ENCODE assay signal across 9 cellular contexts in genomic region chr11:65577756-65578109, GRCh38. TPM values are rescaled to one million over a fixed set of nuclear protein-coding genes. Genes with fewer than 3 reads are reported as not detected.
DNase-seq lines count a peak whose midpoint lies in the region; ATAC-seq and TF ChIP-seq lines count a peak whose summit lies in the region.
"Had no signal": no experiment of that assay in that cellular context is flagged by ENCODE, and none has a peak within 500 bp of the region (broad histone marks: within the 10 kb centered on the region; RNA-seq: fewer than 3 reads in every experiment).

No MANE protein-coding gene starts in this region.

- intact Hi-C loops in activated CD4-positive, alpha-beta T cell treated with anti-CD3 and anti-CD28 coated beads, Interleukin-2, amount 10 ng/mL, durations not matched to agents 24 days and 14 days (cut with micrococcal nuclease) = no loop called here
- intact Hi-C loops in ascending aorta (cut with DNase I) = loop anchor here (2.0 kb wide), 1 partner anchor 29 kb away; no protein-coding TSS in a partner anchor

- peak overlapping the region; percentile 92 for H3K4me3 Mint-ChIP-seq in activated CD4-positive, alpha-beta T cell treated with anti-CD3 and anti-CD28 coated beads, Interleukin-2, amount 10 ng/mL, durations not matched to agents 24 days and 14 days

- H3K4me3 ChIP-seq in ascending aorta (peak overlapping the region; percentile 95 to 98), lung (no peak overlapping the region), thymus (ENCODE audit: low read length) (no peak overlapping the region)

- H3K27ac ChIP-seq in ascending aorta (peak overlapping the region; percentile 96 to 99), lung (ENCODE audit: low read depth in 1 of 2, low read length in 1 of 2) (peak overlapping the region; percentile 77 to 90), thymus (ENCODE audit: low read depth) (peak overlapping the region; percentile 43)

- TF ChIP-seq CTCF in ascending aorta (IDR thresholded peaks at IDR 0.05) (no peak), lung (IDR thresholded peaks at IDR 0.05; ENCODE audit: control extremely low read depth, extremely low read depth) (no peak)

- H3K4me1 Mint-ChIP-seq in activated CD4-positive, alpha-beta T cell treated with anti-CD3 and anti-CD28 coated beads, Interleukin-2, amount 10 ng/mL, durations not matched to agents 24 days and 14 days = peaks cover 42% of the 10 kb centered on the region

- H3K27ac Mint-ChIP-seq in activated CD4-positive, alpha-beta T cell treated with anti-CD3 and anti-CD28 coated beads, Interleukin-2, amount 10 ng/mL, durations not matched to agents 24 days and 14 days = peak overlapping the region; percentile 61

- peaks cover 16 to 29% of the 10 kb centered on the region in 2 donors for H3K4me1 ChIP-seq in ascending aorta
- peaks cover 0 to 17% of the 10 kb centered on the region in 2 donors for H3K4me1 ChIP-seq in lung (ENCODE audit: control insufficient read depth in 2 of 2, insufficient read depth in 2 of 2, low read length in 2 of 2)
- peaks cover 23% of the 10 kb centered on the region for H3K4me1 ChIP-seq in thymus (ENCODE audit: control insufficient read depth, insufficient read depth, low read length)

- no peaks in the 10 kb centered on the region for H3K27me3 Mint-ChIP-seq in activated CD4-positive, alpha-beta T cell treated with anti-CD3 and anti-CD28 coated beads, Interleukin-2, amount 10 ng/mL, durations not matched to agents 24 days and 14 days

- no peaks in the 10 kb centered on the region for H3K27me3 ChIP-seq in ascending aorta
- H3K27me3 ChIP-seq in lung (ENCODE audit: control insufficient read depth, insufficient read depth) = no peaks in the 10 kb centered on the region
- no peaks in the 10 kb centered on the region for H3K27me3 ChIP-seq in thymus (ENCODE audit: control insufficient read depth, insufficient read depth)

- peaks cover 57% of the 10 kb centered on the region for H3K36me3 Mint-ChIP-seq in activated CD4-positive, alpha-beta T cell treated with anti-CD3 and anti-CD28 coated beads, Interleukin-2, amount 10 ng/mL, durations not matched to agents 24 days and 14 days (ENCODE audit: low read depth)

- H3K9me3 ChIP-seq in ascending aorta (no peaks in the 10 kb centered on the region), lung (ENCODE audit: control insufficient read depth in 2 of 2, insufficient read depth in 1 of 2, low read length in 1 of 2) (peaks cover 0 to 3% of the 10 kb centered on the region in 2 donors), thymus (ENCODE audit: control insufficient read depth) (no peaks in the 10 kb centered on the region)

- ATAC-seq in lung (ENCODE audit: insufficient read depth, low FRiP score) = no peak

- H3K36me3 ChIP-seq in ascending aorta = peaks cover 44 to 45% of the 10 kb centered on the region in 2 donors
- H3K36me3 ChIP-seq in lung (ENCODE audit: control insufficient read depth in 2 of 2, insufficient read depth in 2 of 2, low read length in 2 of 2) = peaks cover 0 to 34% of the 10 kb centered on the region in 2 donors
- peaks cover 35% of the 10 kb centered on the region for H3K36me3 ChIP-seq in thymus (ENCODE audit: control insufficient read depth, insufficient read depth)

- 39 to 53% methylated on average over 8 of the region's 8 CpGs for WGBS in lung, 2 donors
- 78% methylated on average over 8 of the region's 8 CpGs for WGBS in thymus

- DNase-seq in activated CD4-positive, alpha-beta T cell treated with anti-CD3 and anti-CD28 coated beads, Interleukin-2, amount 10 ng/mL, durations not matched to agents 24 days and 14 days = no peak
- no peak for DNase-seq in activated CD4-positive, alpha-beta T cell treated with anti-CD3 and anti-CD28 coated beads for 48 hours
- no peak for DNase-seq in ascending aorta (ENCODE audit: low spot score in 2 of 2)
- DNase-seq in lung (ENCODE audit: low spot score) = no peak
- DNase-seq in NCI-H82 (lab: John Stamatoyannopoulos, UW) = no peak
- no peak for DNase-seq in Ammon's horn (ENCODE audit: low spot score)
- no peak for DNase-seq in NCI-H524 treated with DMSO at 0.1 percent for 48 hours (lab: John Stamatoyannopoulos, UW)
- DNase-seq: activated CD4-positive, alpha-beta T cell treated with anti-CD3 and anti-CD28 coated beads for 1 hour had no signal

- no peaks in the 10 kb centered on the region for H3K9me3 Mint-ChIP-seq in activated CD4-positive, alpha-beta T cell treated with anti-CD3 and anti-CD28 coated beads, Interleukin-2, amount 10 ng/mL, durations not matched to agents 24 days and 14 days

RNA-seq across cellular contexts. Expression of gene EHBP1L1, which starts 1.9 kb away (rescaled TPM):
- total RNA-seq in activated CD4-positive, alpha-beta T cell treated with anti-CD3 and anti-CD28 coated beads, Interleukin-2, amount 10 ng/mL, durations not matched to agents 24 days and 14 days = 167 and 173 TPM in 2 replicates
- total RNA-seq in ascending aorta (418 TPM), lung (100 to 1,000 TPM in 1 of 2 donors, 10 to 100 TPM in 1; 58.3 to 154 TPM)
- polyA plus RNA-seq in lung (100 to 1,000 TPM in 1 of 2 donors, 10 to 100 TPM in 1; 49.8 to 125 TPM), thymus (66.5 TPM)

RNA-seq across cellular contexts. Expression of gene FAM89B, which starts 5.4 kb away (rescaled TPM):
- 39.1 and 42.4 TPM in 2 replicates for total RNA-seq in activated CD4-positive, alpha-beta T cell treated with anti-CD3 and anti-CD28 coated beads, Interleukin-2, amount 10 ng/mL, durations not matched to agents 24 days and 14 days
- 104 TPM for total RNA-seq in ascending aorta
- 10 to 100 TPM; 20.6 to 53.5 TPM for total RNA-seq in lung
- polyA plus RNA-seq in lung = 10 to 100 TPM; 44.4 TPM
- 62.2 TPM for polyA plus RNA-seq in thymus

RNA-seq across cellular contexts. Expression of gene ZNRD2, which starts 7.5 kb away (rescaled TPM):
- 83.3 and 83.4 TPM in 2 replicates for total RNA-seq in activated CD4-positive, alpha-beta T cell treated with anti-CD3 and anti-CD28 coated beads, Interleukin-2, amount 10 ng/mL, durations not matched to agents 24 days and 14 days
- total RNA-seq in ascending aorta (157 TPM), lung (10 to 100 TPM; 22.0 to 35.9 TPM)
- polyA plus RNA-seq in lung (10 to 100 TPM; 65.6 to 81.5 TPM), thymus (38.0 TPM)

RNA-seq across cellular contexts. Expression of gene KCNK7, which starts 17.9 kb away (rescaled TPM):
- 0.69 and 1.3 TPM in 2 replicates for total RNA-seq in activated CD4-positive, alpha-beta T cell treated with anti-CD3 and anti-CD28 coated beads, Interleukin-2, amount 10 ng/mL, durations not matched to agents 24 days and 14 days
- total RNA-seq in ascending aorta = not detected
- total RNA-seq in lung = 1 to 10 TPM in 1 of 2 donors, under 1 TPM in 1; 0.46 to 1.1 TPM
- polyA plus RNA-seq in lung = 1 to 10 TPM; 1.5 to 2.8 TPM
- 3.8 TPM for polyA plus RNA-seq in thymus

RNA-seq across cellular contexts. Expression of gene LTBP3, which starts 19.6 kb away (rescaled TPM):
- total RNA-seq in activated CD4-positive, alpha-beta T cell treated with anti-CD3 and anti-CD28 coated beads, Interleukin-2, amount 10 ng/mL, durations not matched to agents 24 days and 14 days = 94.9 and 96.9 TPM in 2 replicates
- 702 TPM for total RNA-seq in ascending aorta
- 100 to 1,000 TPM; 100 to 111 TPM for total RNA-seq in lung
- polyA plus RNA-seq in lung = 10 to 100 TPM; 39.1 to 46.6 TPM
- 64.6 TPM for polyA plus RNA-seq in thymus

Comparison
In these comparisons a context has a peak if more than half of its experiments do, and no peak if none do; other contexts are left out.
1. H3K27ac ChIP-seq: peak in every context shown above with its lines; median percentile 98 in ascending aorta; 84 in lung; 43 in thymus.
2. H3K4me3 ChIP-seq: peak in ascending aorta (2 of 2); none in lung (single experiment) and thymus (single experiment).